8 cellular contexts compared by ENCODE assay signal in the genomic region with DNA sequence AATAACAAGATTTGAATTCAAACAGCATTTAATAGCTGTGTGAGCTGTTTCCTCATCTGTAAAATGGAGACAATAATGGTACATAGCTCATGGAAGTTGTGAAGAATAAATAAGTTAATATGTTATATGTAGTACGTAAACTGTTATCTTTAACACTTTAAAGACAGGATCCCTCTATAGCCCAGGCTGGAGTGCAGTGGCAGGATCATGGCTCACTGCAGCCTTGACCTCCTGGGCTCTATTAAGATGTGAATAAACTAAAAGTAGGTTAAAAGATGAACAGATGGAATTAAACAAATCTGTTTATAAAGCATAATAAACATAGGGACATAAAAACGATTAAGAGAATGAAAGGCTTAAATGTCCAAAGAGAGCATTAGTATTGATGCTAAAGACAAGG. TPM values are rescaled to one million over a fixed set of nuclear protein-coding genes. Genes with fewer than 3 reads are reported as not detected.
A peak's percentile ranks its signal among the peaks of the same experiment; 100 is the strongest.
DNase-seq lines count a peak whose midpoint lies in the region; ATAC-seq and TF ChIP-seq lines count a peak whose summit lies in the region.

No MANE protein-coding gene starts in this region.

- H2BK5ac ChIP-seq in mesendoderm (ENCODE audit: low read length): no peak overlapping the region

- no peak overlapping the region for H2AK5ac ChIP-seq in mesendoderm (ENCODE audit: low read length)

- H4K8ac ChIP-seq in mesendoderm (ENCODE audit: low read depth, low read length): no peak overlapping the region

- H3K56ac ChIP-seq in mesendoderm (ENCODE audit: low read length): peak overlapping the region; percentile 12

- H3K79me1 ChIP-seq in mesendoderm (ENCODE audit: low read length): no peaks in the 10 kb centered on the region

- peaks cover 70% of the 10 kb centered on the region for H3K4me1 Mint-ChIP-seq in brain

- H3K9me3 Mint-ChIP-seq in brain: peaks cover 0 to 2% (median 0%) of the 10 kb centered on the region in 5 experiments

- H3K4me3 Mint-ChIP-seq in brain: peak overlapping the region; percentile 79 to 100 (median 94)

- intact Hi-C loops in left ventricle myocardium superior (cut with micrococcal nuclease): loop anchor here (5.0 kb wide), 2 partner anchors 60 to 195 kb away; partner anchors contain the start of gene CDK19
- intact Hi-C loops in upper lobe of right lung (cut with DNase I): no loop called here

- peaks cover 17% of the 10 kb centered on the region for H3K36me3 Mint-ChIP-seq in brain

- H3K79me2 ChIP-seq in mesendoderm (ENCODE audit: control insufficient read depth, insufficient read depth, low read length): peaks cover 82% of the 10 kb centered on the region

- H3K27me3 Mint-ChIP-seq in brain: peaks cover 12% of the 10 kb centered on the region

- H3K23ac ChIP-seq in mesendoderm (ENCODE audit: low read length): no peak overlapping the region

- H3K27ac ChIP-seq in right atrium auricular region (peak overlapping the region; percentile 89 to 99), mesendoderm (ENCODE audit: low read depth, low read length) (no peak overlapping the region), upper lobe of right lung (peak overlapping the region; percentile 94)

- DNase-seq in right atrium auricular region (ENCODE audit: low spot score) (no peak), left ventricle myocardium superior (no peak), mesendoderm (no peak), upper lobe of right lung (no peak), amygdala (lab: John Stamatoyannopoulos, UW) (no peak)

- ATAC-seq in left ventricle myocardium superior (no peak), upper lobe of right lung (no peak), HG02678 (IDR thresholded peaks at IDR 0.05; ENCODE audit: unreplicated experiment) (no peak), GM21786 (IDR thresholded peaks at IDR 0.05; ENCODE audit: unreplicated experiment) (no peak)

- H3K4me2 ChIP-seq in mesendoderm (ENCODE audit: low read length): peak overlapping the region; percentile 82

- H3K4me1 ChIP-seq in right atrium auricular region (peaks cover 0 to 70% of the 10 kb centered on the region in 2 donors), mesendoderm (ENCODE audit: control insufficient read depth, low read depth, low read length) (peaks cover 2% of the 10 kb centered on the region), upper lobe of right lung (peaks cover 48% of the 10 kb centered on the region)

- H3K4me3 ChIP-seq in right atrium auricular region: peak overlapping the region in 1 of 2 donors; percentile 96
- H3K4me3 ChIP-seq in mesendoderm (ENCODE audit: low read length): peak overlapping the region; percentile 56
- peak overlapping the region; percentile 79 for H3K4me3 ChIP-seq in upper lobe of right lung

- no peaks in the 10 kb centered on the region for H3K36me3 ChIP-seq in right atrium auricular region
- no peaks in the 10 kb centered on the region for H3K36me3 ChIP-seq in mesendoderm (ENCODE audit: control insufficient read depth, insufficient read depth, low read length)
- no peaks in the 10 kb centered on the region for H3K36me3 ChIP-seq in upper lobe of right lung

- H3K27ac Mint-ChIP-seq in brain: peak overlapping the region in 4 of 5 experiments; percentile 42 to 97 (median 95)

- H2BK120ac ChIP-seq in mesendoderm (ENCODE audit: low read depth, low read length): no peak overlapping the region

- H2BK15ac ChIP-seq in mesendoderm (replicated peaks; ENCODE audit: low read depth): no peak overlapping the region

- H3K18ac ChIP-seq in mesendoderm (ENCODE audit: low read length): no peak overlapping the region

- TF ChIP-seq CTCF in right atrium auricular region (IDR thresholded peaks at IDR 0.05) (no peak), brain (conservative IDR thresholded peaks at IDR 0.05) (no peak), upper lobe of right lung (IDR thresholded peaks at IDR 0.05) (no peak)

- H4K5ac ChIP-seq in mesendoderm (ENCODE audit: low read length): no peak overlapping the region

- no CpG with 5 or more reads among the region's 2 CpGs for WGBS in mesendoderm (ENCODE audit: extremely low coverage, insufficient coverage, low lambda C conversion rate)

- H3K9ac ChIP-seq in mesendoderm (ENCODE audit: low read length): peak overlapping the region; percentile 95

- H3K27me3 ChIP-seq in right atrium auricular region (no peaks in the 10 kb centered on the region), mesendoderm (ENCODE audit: insufficient read depth, low read length, poor library complexity) (no peaks in the 10 kb centered on the region), upper lobe of right lung (no peaks in the 10 kb centered on the region)

- no peaks in the 10 kb centered on the region for H3K9me3 ChIP-seq in right atrium auricular region
- no peaks in the 10 kb centered on the region for H3K9me3 ChIP-seq in upper lobe of right lung

- H3K4ac ChIP-seq in mesendoderm (ENCODE audit: low read depth, low read length): no peak overlapping the region

RNA-seq across cellular contexts. Expression of gene AMD1, which starts 3.0 kb away (rescaled TPM):
- total RNA-seq in right atrium auricular region: 10 to 100 TPM; 51.5 to 81.5 TPM
- total RNA-seq in left ventricle myocardium superior: 89.3 TPM
- polyA plus RNA-seq in brain (ENCODE audit: insufficient read depth, low read depth, low replicate concordance): 27.2 TPM
- 228 TPM for polyA plus RNA-seq in mesendoderm (2013, experiment 1 of 2)
- polyA plus RNA-seq in mesendoderm (2013, experiment 2 of 2): 227 TPM
- total RNA-seq in upper lobe of right lung: 61.7 TPM
